18 cellular contexts compared by ENCODE assay signal in genomic region chr12:106898001-106898966, GRCh38. TPM values are rescaled to one million over a fixed set of nuclear protein-coding genes. Genes with fewer than 3 reads are reported as not detected.
DNase-seq lines count a peak whose midpoint lies in the region; ATAC-seq and TF ChIP-seq lines count a peak whose summit lies in the region.
"Had no signal": no experiment of that assay in that cellular context is flagged by ENCODE, and none has a peak within 500 bp of the region (broad histone marks: within the 10 kb centered on the region; RNA-seq: fewer than 3 reads in every experiment).

No MANE protein-coding gene starts in this region.

- H3K9me3 ChIP-seq in A673 (ENCODE audit: low read depth, low read length, poor library complexity, severe bottlenecking) (no peaks in the 10 kb centered on the region), mucosa of descending colon (no peaks in the 10 kb centered on the region)
- H3K9me3 ChIP-seq: esophagus squamous epithelium had no signal

- H3K4me1 ChIP-seq in A673 (ENCODE audit: insufficient read depth, low read length, poor library complexity, severe bottlenecking) (peaks cover 3% of the 10 kb centered on the region), mucosa of descending colon (ENCODE audit: low read depth) (peaks cover 6% of the 10 kb centered on the region)

- intact Hi-C loops in A673 (cut with micrococcal nuclease; ENCODE audit: unreplicated experiment): no loop called here
- intact Hi-C loops in mucosa of descending colon (cut with DNase I, micrococcal nuclease): no loop called here

- H3K27ac ChIP-seq in A673 (ENCODE audit: low read depth, low read length, poor library complexity, severe bottlenecking): no peak overlapping the region
- H3K27ac ChIP-seq: esophagus squamous epithelium, VCaP had no signal

- H3K4me3 ChIP-seq in A673 (ENCODE audit: low read depth, low read length, poor library complexity, severe bottlenecking): no peak overlapping the region
- no peak overlapping the region for H3K4me3 ChIP-seq in mucosa of descending colon
- H3K4me3 ChIP-seq: esophagus squamous epithelium had no signal

- H3K4me3 Mint-ChIP-seq in stimulated activated memory B cell treated with anti-CD40 and anti-IgM and Interleukin-4, amounts not matched to agents 10 μg/mL and 1 μg/mL and 100 μg/mL, for 72 hours: no peak overlapping the region
- no peak overlapping the region for H3K4me3 Mint-ChIP-seq in stimulated activated naive B cell treated with anti-CD40 and anti-IgM and Interleukin-4, amounts not matched to agents 10 μg/mL and 1 μg/mL and 100 μg/mL, for 72 hours
- no peak overlapping the region for H3K4me3 Mint-ChIP-seq in activated CD4-positive, alpha-beta memory T cell treated with anti-CD3 and anti-CD28 coated beads, Interleukin-2, amount 10 ng/mL, durations not matched to agents 7 days and 5 days
- H3K4me3 Mint-ChIP-seq: CD8-positive, alpha-beta memory T cell; T-cell had no signal

- peaks cover 9% of the 10 kb centered on the region for H3K4me1 Mint-ChIP-seq in stimulated activated memory B cell treated with anti-CD40 and anti-IgM and Interleukin-4, amounts not matched to agents 10 μg/mL and 1 μg/mL and 100 μg/mL, for 72 hours
- H3K4me1 Mint-ChIP-seq in stimulated activated naive B cell treated with anti-CD40 and anti-IgM and Interleukin-4, amounts not matched to agents 10 μg/mL and 1 μg/mL and 100 μg/mL, for 72 hours: peaks cover 2 to 3% of the 10 kb centered on the region in 2 donors
- peaks cover 12% of the 10 kb centered on the region for H3K4me1 Mint-ChIP-seq in activated CD4-positive, alpha-beta memory T cell treated with anti-CD3 and anti-CD28 coated beads, Interleukin-2, amount 10 ng/mL, durations not matched to agents 7 days and 5 days

- CTCF ChIA-PET in A673 (lab: Charles Lee): interaction anchor here (0.6 kb wide), 1 partner anchor 778 kb away, joined by 11 read pairs; no protein-coding TSS in a partner anchor
- CTCF ChIA-PET in activated CD4-positive, alpha-beta memory T cell treated with anti-CD3 and anti-CD28 coated beads, Interleukin-2, amount 10 ng/mL, durations not matched to agents 7 days and 5 days (lab: Charles Lee): interaction anchor here (0.6 kb wide), 1 partner anchor 8 kb away, joined by 3 read pairs; no protein-coding TSS in a partner anchor

- no peak overlapping the region for H3K27ac Mint-ChIP-seq in stimulated activated memory B cell treated with anti-CD40 and anti-IgM and Interleukin-4, amounts not matched to agents 10 μg/mL and 1 μg/mL and 100 μg/mL, for 72 hours
- H3K27ac Mint-ChIP-seq in stimulated activated naive B cell treated with anti-CD40 and anti-IgM and Interleukin-4, amounts not matched to agents 10 μg/mL and 1 μg/mL and 100 μg/mL, for 72 hours: no peak overlapping the region
- H3K27ac Mint-ChIP-seq in activated CD4-positive, alpha-beta memory T cell treated with anti-CD3 and anti-CD28 coated beads, Interleukin-2, amount 10 ng/mL, durations not matched to agents 7 days and 5 days: no peak overlapping the region
- H3K27ac Mint-ChIP-seq: CD8-positive, alpha-beta memory T cell; T-cell had no signal

- peaks cover 97% of the 10 kb centered on the region for H3K27me3 Mint-ChIP-seq in stimulated activated memory B cell treated with anti-CD40 and anti-IgM and Interleukin-4, amounts not matched to agents 10 μg/mL and 1 μg/mL and 100 μg/mL, for 72 hours
- H3K27me3 Mint-ChIP-seq in stimulated activated naive B cell treated with anti-CD40 and anti-IgM and Interleukin-4, amounts not matched to agents 10 μg/mL and 1 μg/mL and 100 μg/mL, for 72 hours: peaks cover 76 to 92% of the 10 kb centered on the region in 2 donors
- peaks cover 15% of the 10 kb centered on the region for H3K27me3 Mint-ChIP-seq in activated CD4-positive, alpha-beta memory T cell treated with anti-CD3 and anti-CD28 coated beads, Interleukin-2, amount 10 ng/mL, durations not matched to agents 7 days and 5 days

- BruUV-seq in A673 (replicated peaks; lab: Mats Ljungman, UMichigan): no TSS peak

- H3K36me3 Mint-ChIP-seq in stimulated activated memory B cell treated with anti-CD40 and anti-IgM and Interleukin-4, amounts not matched to agents 10 μg/mL and 1 μg/mL and 100 μg/mL, for 72 hours: no peaks in the 10 kb centered on the region
- no peaks in the 10 kb centered on the region for H3K36me3 Mint-ChIP-seq in stimulated activated naive B cell treated with anti-CD40 and anti-IgM and Interleukin-4, amounts not matched to agents 10 μg/mL and 1 μg/mL and 100 μg/mL, for 72 hours
- peaks cover 2% of the 10 kb centered on the region for H3K36me3 Mint-ChIP-seq in activated CD4-positive, alpha-beta memory T cell treated with anti-CD3 and anti-CD28 coated beads, Interleukin-2, amount 10 ng/mL, durations not matched to agents 7 days and 5 days (ENCODE audit: low read depth)
- H3K36me3 Mint-ChIP-seq: CD8-positive, alpha-beta memory T cell; T-cell had no signal

- no peaks in the 10 kb centered on the region for H3K36me3 ChIP-seq in A673 (ENCODE audit: insufficient read depth, low read length, poor library complexity, severe bottlenecking)
- no peaks in the 10 kb centered on the region for H3K36me3 ChIP-seq in mucosa of descending colon (ENCODE audit: low read depth)
- H3K36me3 ChIP-seq: esophagus squamous epithelium had no signal

- TF ChIP-seq CTCF in A673 (conservative IDR thresholded peaks at IDR 0.05; ENCODE audit: low read depth, low read length): no peak
- no peak for TF ChIP-seq CTCF in mucosa of descending colon (IDR thresholded peaks at IDR 0.05)

- peak; percentile 36 for DNase-seq in A673 (ENCODE audit: low spot score)
- peak; percentile 83 to 95 (median 84) for DNase-seq in NCI-H1417 (lab: John Stamatoyannopoulos, UW)
- peak; percentile 80 for DNase-seq in SHP77 treated with DMSO at 0.1 percent for 48 hours (lab: John Stamatoyannopoulos, UW)
- DNase-seq in mucosa of descending colon: peak in 2 of 3 donors; percentile 41 to 43
- no peak for DNase-seq in stimulated activated naive B cell treated with anti-CD40 and anti-IgM and Interleukin-4, amounts not matched to agents 10 μg/mL and 1 μg/mL and 100 μg/mL, for 72 hours
- DNase-seq in activated CD4-positive, alpha-beta memory T cell treated with anti-CD3 and anti-CD28 coated beads, Interleukin-2, amount 10 ng/mL, durations not matched to agents 7 days and 5 days: no peak
- DNase-seq in D341Med (ENCODE audit: low spot score): no peak
- DNase-seq: ACHN; activated CD8-positive, alpha-beta memory T cell treated with anti-CD3 and anti-CD28 coated beads for 24 hours; activated gamma-delta T cell; CD8-positive, alpha-beta memory T cell; esophagus squamous epithelium; stimulated activated CD4-positive, alpha-beta T cell treated with anti-CD3 and anti-CD28 coated beads, Interleukin-2, amount 100 ng/mL, for 48 hours; stimulated activated CD8-positive, alpha-beta memory T cell treated with anti-CD3 and anti-CD28 coated beads, Interleukin-4, amount 100 ng/mL, for 48 hours; T-cell had no signal

- ATAC-seq in mucosa of descending colon: peak; percentile 65
- ATAC-seq in stimulated activated memory B cell treated with anti-CD40 and anti-IgM and Interleukin-4, amounts not matched to agents 10 μg/mL and 1 μg/mL and 100 μg/mL, for 72 hours: no peak
- no peak for ATAC-seq in stimulated activated naive B cell treated with anti-CD40 and anti-IgM and Interleukin-4, amounts not matched to agents 10 μg/mL and 1 μg/mL and 100 μg/mL, for 72 hours (replicated peaks)
- ATAC-seq: left lobe of liver, T-cell had no signal

- no peaks in the 10 kb centered on the region for H3K9me3 Mint-ChIP-seq in stimulated activated memory B cell treated with anti-CD40 and anti-IgM and Interleukin-4, amounts not matched to agents 10 μg/mL and 1 μg/mL and 100 μg/mL, for 72 hours
- peaks cover 0 to 1% of the 10 kb centered on the region in 2 donors for H3K9me3 Mint-ChIP-seq in stimulated activated naive B cell treated with anti-CD40 and anti-IgM and Interleukin-4, amounts not matched to agents 10 μg/mL and 1 μg/mL and 100 μg/mL, for 72 hours
- H3K9me3 Mint-ChIP-seq in activated CD4-positive, alpha-beta memory T cell treated with anti-CD3 and anti-CD28 coated beads, Interleukin-2, amount 10 ng/mL, durations not matched to agents 7 days and 5 days: peaks cover 2% of the 10 kb centered on the region
- H3K9me3 Mint-ChIP-seq: CD8-positive, alpha-beta memory T cell had no signal

- H3K27me3 ChIP-seq in A673 (replicated peaks; ENCODE audit: insufficient read depth, low read depth, low read length, poor library complexity): no peaks in the 10 kb centered on the region

- POLR2A ChIA-PET in A673 (lab: Charles Lee; ENCODE audit: low non-redundant PET): no interaction called here
- POLR2A ChIA-PET in activated CD4-positive, alpha-beta memory T cell treated with anti-CD3 and anti-CD28 coated beads, Interleukin-2, amount 10 ng/mL, durations not matched to agents 7 days and 5 days (lab: Charles Lee): no interaction called here

RNA-seq across cellular contexts. Expression of gene TMEM263, which starts 57.4 kb away (rescaled TPM):
- 32.3 and 36.9 TPM in 2 replicates for total RNA-seq in A673 (2021)
- total RNA-seq in mucosa of descending colon: 10 to 100 TPM; 20.3 to 38.6 (median 27.0) TPM
- total RNA-seq in activated CD4-positive, alpha-beta memory T cell treated with anti-CD3 and anti-CD28 coated beads, Interleukin-2, amount 10 ng/mL, durations not matched to agents 7 days and 5 days: 10 to 100 TPM; 26.0 to 27.0 TPM

Comparison
In these comparisons a context has a peak if more than half of its experiments do, and no peak if none do; other contexts are left out.
1. DNase-seq: peak in A673 (single experiment), NCI-H1417 (3 of 3), SHP77 treated with DMSO at 0.1 percent for 48 hours (single experiment) and mucosa of descending colon (2 of 3); none in stimulated activated naive B cell treated with anti-CD40 and anti-IgM and Interleukin-4, amounts not matched to agents 10 μg/mL and 1 μg/mL and 100 μg/mL, for 72 hours (single experiment), activated CD4-positive, alpha-beta memory T cell treated with anti-CD3 and anti-CD28 coated beads, Interleukin-2, amount 10 ng/mL, durations not matched to agents 7 days and 5 days (single experiment) and D341Med (single experiment).